Comparison of ENCODE assay signal across 1 cellular context in the genomic region with DNA sequence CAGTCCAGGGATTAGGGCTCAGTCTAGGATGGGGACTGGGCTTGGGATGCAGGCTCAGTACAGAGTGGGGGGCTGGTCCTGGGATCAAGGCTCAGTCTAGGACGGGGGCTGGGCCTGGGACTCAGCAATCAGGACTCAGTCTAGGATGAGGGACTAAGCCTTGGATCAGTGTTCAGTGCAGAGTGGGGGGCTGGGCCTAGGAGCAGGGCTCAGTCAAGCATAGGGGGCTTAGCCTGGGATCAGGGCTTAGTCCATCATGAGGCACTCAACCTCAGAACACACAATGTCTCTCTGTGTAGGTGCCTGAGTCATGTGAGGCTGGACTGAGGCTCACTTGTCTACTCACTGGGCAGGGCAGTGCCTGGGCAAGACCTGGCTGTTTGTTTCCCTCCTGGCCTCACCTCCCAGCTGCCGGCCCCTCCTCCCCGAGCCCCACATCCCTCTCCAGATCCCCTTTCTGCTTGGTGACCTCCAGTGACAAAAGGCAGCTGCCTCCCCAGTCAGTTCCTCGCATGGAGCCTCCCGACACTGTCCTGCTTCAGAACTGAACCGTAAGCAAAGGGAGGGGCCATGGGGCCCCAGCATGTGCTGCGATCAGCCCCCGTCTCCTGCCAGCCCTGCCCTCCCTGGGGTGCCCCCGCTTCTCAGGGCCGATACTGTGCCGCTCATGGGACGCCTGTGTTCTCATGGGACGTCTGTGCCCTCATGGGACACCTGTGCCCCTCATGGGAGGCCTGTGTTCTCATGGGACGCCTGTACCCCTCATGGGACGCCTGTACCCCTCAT.
TF ChIP-seq lines count a peak whose summit lies in the region.

No MANE protein-coding gene starts in this region.

TF ChIP-seq in A549, 52 proteins besides CTCF, POLR2A, EP300 and RAD21 (continued from another document):
- TF ChIP-seq, protein P1, sequence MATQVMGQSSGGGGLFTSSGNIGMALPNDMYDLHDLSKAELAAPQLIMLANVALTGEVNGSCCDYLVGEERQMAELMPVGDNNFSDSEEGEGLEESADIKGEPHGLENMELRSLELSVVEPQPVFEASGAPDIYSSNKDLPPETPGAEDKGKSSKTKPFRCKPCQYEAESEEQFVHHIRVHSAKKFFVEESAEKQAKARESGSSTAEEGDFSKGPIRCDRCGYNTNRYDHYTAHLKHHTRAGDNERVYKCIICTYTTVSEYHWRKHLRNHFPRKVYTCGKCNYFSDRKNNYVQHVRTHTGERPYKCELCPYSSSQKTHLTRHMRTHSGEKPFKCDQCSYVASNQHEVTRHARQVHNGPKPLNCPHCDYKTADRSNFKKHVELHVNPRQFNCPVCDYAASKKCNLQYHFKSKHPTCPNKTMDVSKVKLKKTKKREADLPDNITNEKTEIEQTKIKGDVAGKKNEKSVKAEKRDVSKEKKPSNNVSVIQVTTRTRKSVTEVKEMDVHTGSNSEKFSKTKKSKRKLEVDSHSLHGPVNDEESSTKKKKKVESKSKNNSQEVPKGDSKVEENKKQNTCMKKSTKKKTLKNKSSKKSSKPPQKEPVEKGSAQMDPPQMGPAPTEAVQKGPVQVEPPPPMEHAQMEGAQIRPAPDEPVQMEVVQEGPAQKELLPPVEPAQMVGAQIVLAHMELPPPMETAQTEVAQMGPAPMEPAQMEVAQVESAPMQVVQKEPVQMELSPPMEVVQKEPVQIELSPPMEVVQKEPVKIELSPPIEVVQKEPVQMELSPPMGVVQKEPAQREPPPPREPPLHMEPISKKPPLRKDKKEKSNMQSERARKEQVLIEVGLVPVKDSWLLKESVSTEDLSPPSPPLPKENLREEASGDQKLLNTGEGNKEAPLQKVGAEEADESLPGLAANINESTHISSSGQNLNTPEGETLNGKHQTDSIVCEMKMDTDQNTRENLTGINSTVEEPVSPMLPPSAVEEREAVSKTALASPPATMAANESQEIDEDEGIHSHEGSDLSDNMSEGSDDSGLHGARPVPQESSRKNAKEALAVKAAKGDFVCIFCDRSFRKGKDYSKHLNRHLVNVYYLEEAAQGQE (IDR thresholded peaks at IDR 0.05), result no peak
- TF ChIP-seq, protein P2, sequence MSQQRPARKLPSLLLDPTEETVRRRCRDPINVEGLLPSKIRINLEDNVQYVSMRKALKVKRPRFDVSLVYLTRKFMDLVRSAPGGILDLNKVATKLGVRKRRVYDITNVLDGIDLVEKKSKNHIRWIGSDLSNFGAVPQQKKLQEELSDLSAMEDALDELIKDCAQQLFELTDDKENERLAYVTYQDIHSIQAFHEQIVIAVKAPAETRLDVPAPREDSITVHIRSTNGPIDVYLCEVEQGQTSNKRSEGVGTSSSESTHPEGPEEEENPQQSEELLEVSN (IDR thresholded peaks at IDR 0.05; ENCODE audit: borderline replicate concordance, low read depth), result no peak
